Comparison of ENCODE assay signal across 8 cellular contexts in the genomic region with DNA sequence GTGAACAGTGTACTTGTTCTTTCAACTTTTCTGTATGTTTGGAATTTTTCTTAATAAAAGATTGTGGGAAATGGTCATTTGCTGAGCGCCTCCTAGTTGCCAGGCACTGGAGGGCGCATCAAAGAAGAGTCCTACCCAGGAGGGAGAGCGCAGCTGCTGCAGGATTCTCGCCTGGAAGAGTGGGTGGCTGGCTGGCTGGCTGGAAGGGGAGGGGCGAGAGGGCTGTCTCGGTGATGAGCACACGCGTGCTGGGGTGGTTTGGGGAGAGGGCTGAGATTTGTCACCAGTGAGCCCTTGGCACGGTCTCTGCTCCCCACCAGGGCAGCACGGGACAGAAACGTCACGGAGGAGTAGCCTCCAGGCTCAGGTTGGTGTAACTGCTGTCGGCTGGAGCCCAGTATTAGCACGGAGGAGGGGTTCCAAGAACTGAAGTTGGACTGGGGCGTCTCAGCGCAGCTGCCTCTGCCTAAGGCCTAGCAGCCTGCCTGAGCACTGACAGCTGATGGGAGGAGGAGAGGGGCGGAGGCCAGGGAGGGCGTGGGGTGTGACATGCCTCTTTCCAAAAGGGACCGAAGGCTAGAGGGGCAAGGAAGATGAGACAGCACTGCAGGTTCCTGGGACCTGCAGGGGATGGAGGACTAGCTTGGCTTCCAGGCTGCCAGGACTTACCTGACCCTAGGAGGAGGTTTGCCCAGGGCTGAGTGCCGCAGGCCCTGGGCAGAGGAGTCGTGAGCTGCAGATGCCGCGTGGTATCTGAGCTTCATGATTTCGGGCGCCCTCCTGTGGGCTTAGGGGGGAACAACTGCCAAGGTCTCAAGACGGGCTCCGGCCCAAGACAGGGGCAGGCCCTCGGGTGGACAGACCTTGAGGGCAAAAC. TPM values are rescaled to one million over a fixed set of nuclear protein-coding genes. Genes with fewer than 3 reads are reported as not detected.
DNase-seq lines count a peak whose midpoint lies in the region; ATAC-seq and TF ChIP-seq lines count a peak whose summit lies in the region.

No MANE protein-coding gene starts in this region.

- peak overlapping the region; percentile 8 to 80 (median 62) for H3K27ac ChIP-seq in Peyer's patch

- H3K36me3 ChIP-seq in Peyer's patch, result no peaks in the 10 kb centered on the region

- H3K4me1 ChIP-seq in Peyer's patch, result peaks cover 9 to 51% (median 15%) of the 10 kb centered on the region in 4 donors

- peak overlapping the region; percentile 92 for H3K27ac Mint-ChIP-seq in activated T-helper 1 cell treated with anti-CD3 and anti-CD28 coated beads, Interleukin-12 subunit alpha, Interleukin-12 subunit beta, Interleukin-2, Interleukin-4 antibody, amounts not matched to agents 30 ng/mL and 10 ng/mL and 1 ng/mL, durations not matched to agents 14 hours and 24 hours and 36 hours
- H3K27ac Mint-ChIP-seq in nephron progenitor cell, result peak overlapping the region; percentile 88

- DNase-seq in DMS53 (lab: John Stamatoyannopoulos, UW), result peak; percentile 93
- peak; percentile 90 for DNase-seq in KG1 (lab: John Stamatoyannopoulos, UW)
- DNase-seq in Peyer's patch, result peak; percentile 84 to 95 (median 91)
- peak; percentile 77 for DNase-seq in activated T-helper 1 cell treated with anti-CD3 and anti-CD28 coated beads, Interleukin-12 subunit alpha, Interleukin-12 subunit beta, Interleukin-2, Interleukin-4 antibody, amounts not matched to agents 30 ng/mL and 10 ng/mL and 1 ng/mL, durations not matched to agents 14 hours and 24 hours and 36 hours (ENCODE audit: low spot score)
- DNase-seq in fibroblast of mammary gland (ENCODE audit: low read depth), result peak; percentile 89
- DNase-seq in nephron progenitor cell, result peak; percentile 83
- peak; percentile 78 for DNase-seq in stimulated activated naive CD4-positive, alpha-beta T cell treated with Interleukin-2 at 50 U/mL for 16 hours (lab: John Stamatoyannopoulos, UW)

- peak; percentile 72 to 96 (median 91) for TF ChIP-seq CTCF in Peyer's patch (IDR thresholded peaks at IDR 0.05)
- peak; percentile 90 for TF ChIP-seq CTCF in fibroblast of mammary gland (conservative IDR thresholded peaks at IDR 0.05; ENCODE audit: control insufficient read depth, insufficient read depth, low read depth, low read length)
- TF ChIP-seq CTCF in nephron progenitor cell (IDR thresholded peaks at IDR 0.05), result peak; percentile 85

- H3K9me3 ChIP-seq in Peyer's patch, result no peaks in the 10 kb centered on the region

- H3K27me3 Mint-ChIP-seq in activated T-helper 1 cell treated with anti-CD3 and anti-CD28 coated beads, Interleukin-12 subunit alpha, Interleukin-12 subunit beta, Interleukin-2, Interleukin-4 antibody, amounts not matched to agents 30 ng/mL and 10 ng/mL and 1 ng/mL, durations not matched to agents 14 hours and 24 hours and 36 hours (ENCODE audit: insufficient read depth), result no peaks in the 10 kb centered on the region
- H3K27me3 Mint-ChIP-seq in nephron progenitor cell (ENCODE audit: low read depth, poor library complexity), result no peaks in the 10 kb centered on the region

- peak; percentile 83 for ATAC-seq in GM21723 (IDR thresholded peaks at IDR 0.05; ENCODE audit: unreplicated experiment)

- no peak overlapping the region for H3K4me3 ChIP-seq in Peyer's patch
- H3K4me3 ChIP-seq in fibroblast of mammary gland (ENCODE audit: control insufficient read depth, low read depth, low read length), result peak overlapping the region; percentile 25

- H3K36me3 Mint-ChIP-seq in activated T-helper 1 cell treated with anti-CD3 and anti-CD28 coated beads, Interleukin-12 subunit alpha, Interleukin-12 subunit beta, Interleukin-2, Interleukin-4 antibody, amounts not matched to agents 30 ng/mL and 10 ng/mL and 1 ng/mL, durations not matched to agents 14 hours and 24 hours and 36 hours (ENCODE audit: low read depth), result peaks cover 15% of the 10 kb centered on the region
- no peaks in the 10 kb centered on the region for H3K36me3 Mint-ChIP-seq in nephron progenitor cell (ENCODE audit: low read depth)

- H3K27me3 ChIP-seq in Peyer's patch, result no peaks in the 10 kb centered on the region

- H3K4me3 Mint-ChIP-seq in activated T-helper 1 cell treated with anti-CD3 and anti-CD28 coated beads, Interleukin-12 subunit alpha, Interleukin-12 subunit beta, Interleukin-2, Interleukin-4 antibody, amounts not matched to agents 30 ng/mL and 10 ng/mL and 1 ng/mL, durations not matched to agents 14 hours and 24 hours and 36 hours, result peak overlapping the region; percentile 79
- H3K4me3 Mint-ChIP-seq in nephron progenitor cell, result peak overlapping the region; percentile 57

- intact Hi-C loops in activated T-helper 1 cell treated with anti-CD3 and anti-CD28 coated beads, Interleukin-12 subunit alpha, Interleukin-12 subunit beta, Interleukin-2, Interleukin-4 antibody, amounts not matched to agents 30 ng/mL and 10 ng/mL and 1 ng/mL, durations not matched to agents 14 hours and 24 hours and 36 hours (cut with micrococcal nuclease), result loop anchor here (1.0 kb wide), 8 partner anchors 37 to 402 kb away; partner anchors contain the start of genes WDR59 and ZFP1

- no peak for TF ChIP-seq POLR2A in Peyer's patch (IDR thresholded peaks at IDR 0.05)

- H3K4me1 Mint-ChIP-seq in activated T-helper 1 cell treated with anti-CD3 and anti-CD28 coated beads, Interleukin-12 subunit alpha, Interleukin-12 subunit beta, Interleukin-2, Interleukin-4 antibody, amounts not matched to agents 30 ng/mL and 10 ng/mL and 1 ng/mL, durations not matched to agents 14 hours and 24 hours and 36 hours (ENCODE audit: low read depth), result peaks cover 62% of the 10 kb centered on the region
- H3K4me1 Mint-ChIP-seq in nephron progenitor cell, result peaks cover 71% of the 10 kb centered on the region

- no peaks in the 10 kb centered on the region for H3K9me3 Mint-ChIP-seq in activated T-helper 1 cell treated with anti-CD3 and anti-CD28 coated beads, Interleukin-12 subunit alpha, Interleukin-12 subunit beta, Interleukin-2, Interleukin-4 antibody, amounts not matched to agents 30 ng/mL and 10 ng/mL and 1 ng/mL, durations not matched to agents 14 hours and 24 hours and 36 hours
- no peaks in the 10 kb centered on the region for H3K9me3 Mint-ChIP-seq in nephron progenitor cell

RNA-seq across cellular contexts. Expression of gene LDHD, which starts 5.7 kb away (rescaled TPM):
- 10 to 100 TPM in 3 of 4 donors, 1 to 10 TPM in 1; 2.5 to 37.0 (median 22.4) TPM for total RNA-seq in Peyer's patch
- 0.20 and 0.26 TPM in 2 replicates for total RNA-seq in activated T-helper 1 cell treated with anti-CD3 and anti-CD28 coated beads, Interleukin-12 subunit alpha, Interleukin-12 subunit beta, Interleukin-2, Interleukin-4 antibody, amounts not matched to agents 30 ng/mL and 10 ng/mL and 1 ng/mL, durations not matched to agents 14 hours and 24 hours and 36 hours

RNA-seq across cellular contexts. Expression of gene ZFP1, which starts 37.4 kb away (rescaled TPM):
- total RNA-seq in Peyer's patch, result 1 to 10 TPM; 2.6 to 6.1 (median 4.9) TPM
- total RNA-seq in activated T-helper 1 cell treated with anti-CD3 and anti-CD28 coated beads, Interleukin-12 subunit alpha, Interleukin-12 subunit beta, Interleukin-2, Interleukin-4 antibody, amounts not matched to agents 30 ng/mL and 10 ng/mL and 1 ng/mL, durations not matched to agents 14 hours and 24 hours and 36 hours, result 12.3 and 14.6 TPM in 2 replicates
